ENCODE assay signal across 8 cellular contexts in genomic region chr17:58632324-58633314, GRCh38. TPM values are rescaled to one million over a fixed set of nuclear protein-coding genes. Genes with fewer than 3 reads are reported as not detected.
DNase-seq lines count a peak whose midpoint lies in the region; ATAC-seq and TF ChIP-seq lines count a peak whose summit lies in the region.

No MANE protein-coding gene starts in this region.

- peak overlapping the region; percentile 64 for H3K4me3 ChIP-seq in PC-3 (ENCODE audit: low read length)
- H3K4me3 ChIP-seq in parathyroid adenoma (ENCODE audit: low read depth, low read length): peak overlapping the region; percentile 49

- H3K4me1 ChIP-seq in ES-I3 (ENCODE audit: insufficient read depth, low read length): 0 out of 2 replicates have a peak, but pooled peaks cover 4% of the 10 kb centered on the region
- peaks cover 13% of the 10 kb centered on the region for H3K4me1 ChIP-seq in PC-3 (ENCODE audit: insufficient read depth, low read length)
- no peaks in the 10 kb centered on the region for H3K4me1 ChIP-seq in parathyroid adenoma

- BruUV-seq in PC-3 (replicated peaks; lab: Mats Ljungman, UMichigan): TSS peak; percentile 100

- H3K9ac ChIP-seq in ES-I3 (ENCODE audit: low read depth, low read length) (peak overlapping the region; percentile 66), PC-3 (ENCODE audit: low read length) (peak overlapping the region; percentile 77), parathyroid adenoma (no peak overlapping the region)

- H3F3A ChIP-seq in PC-3 (ENCODE audit: low read length, unreplicated experiment): peaks cover 9% of the 10 kb centered on the region

- H3K27me3 ChIP-seq in PC-3 (ENCODE audit: low read length) (no peaks in the 10 kb centered on the region), parathyroid adenoma (ENCODE audit: control insufficient read depth, insufficient read depth, low read length) (no peaks in the 10 kb centered on the region)

- H2AFZ ChIP-seq in PC-3 (ENCODE audit: low read length): peak overlapping the region; percentile 79
- peak overlapping the region; percentile 61 for H2AFZ ChIP-seq in parathyroid adenoma

- H3K27ac ChIP-seq in PC-3 (ENCODE audit: low read length): peak overlapping the region; percentile 78
- H3K27ac ChIP-seq in epithelial cell of prostate: peak overlapping the region; percentile 65
- H3K27ac ChIP-seq in parathyroid adenoma: peak overlapping the region; percentile 59

- POLR2A ChIA-PET in PC-3 (lab: Charles Lee; ENCODE audit: unreplicated experiment): interaction anchor here (0.5 to 1.7 kb wide), 23 partner anchors 7 to 737 kb away, joined by 3 to 18 read pairs (median 5); no protein-coding TSS in a partner anchor

- H3K36me3 ChIP-seq in ES-I3 (ENCODE audit: insufficient read depth, low read length) (no peaks in the 10 kb centered on the region), PC-3 (ENCODE audit: low read depth, low read length) (no peaks in the 10 kb centered on the region), parathyroid adenoma (ENCODE audit: control insufficient read depth, insufficient read depth, low read length) (no peaks in the 10 kb centered on the region)

- TF ChIP-seq CTCF in PC-3 (conservative IDR thresholded peaks at IDR 0.05; ENCODE audit: low read depth, low read length) (no peak), parathyroid adenoma (IDR thresholded peaks at IDR 0.05) (no peak)

- no peak for DNase-seq in PC-3
- DNase-seq in epithelial cell of prostate (ENCODE audit: low read depth, low spot score): no peak
- no peak for DNase-seq in NCI-H69 (lab: John Stamatoyannopoulos, UW)

- H4K20me1 ChIP-seq in PC-3 (ENCODE audit: low read length): no peaks in the 10 kb centered on the region

- H3K9me3 ChIP-seq in ES-I3 (ENCODE audit: control insufficient read depth, insufficient read depth, low read length) (no peaks in the 10 kb centered on the region), PC-3 (ENCODE audit: low read length) (no peaks in the 10 kb centered on the region), parathyroid adenoma (ENCODE audit: control insufficient read depth, low read length) (no peaks in the 10 kb centered on the region)

- CTCF ChIA-PET in PC-3 (lab: Charles Lee): interaction anchor here (0.5 to 1.6 kb wide), 5 partner anchors 12 to 1799 kb away, joined by 3 to 6 read pairs (median 3); partner anchors contain the start of gene DGKE

- H3K4me2 ChIP-seq in PC-3 (ENCODE audit: low read length) (peak overlapping the region; percentile 88), parathyroid adenoma (ENCODE audit: low read length) (peak overlapping the region; percentile 47)

- ATAC-seq in PC-3 (no peak), HG03097 (IDR thresholded peaks at IDR 0.05; ENCODE audit: low FRiP score, unreplicated experiment) (no peak), HG03095 (IDR thresholded peaks at IDR 0.05; ENCODE audit: unreplicated experiment) (no peak), HG02852 (IDR thresholded peaks at IDR 0.05; ENCODE audit: unreplicated experiment) (no peak)

- intact Hi-C loops in PC-3 (cut with micrococcal nuclease): loop anchor here (2.0 to 5.0 kb wide), 2 partner anchors 60 to 366 kb away; partner anchors contain the start of genes RAD51C and TEX14

- H3K9me2 ChIP-seq in PC-3 (replicated peaks; ENCODE audit: low read length): no peaks in the 10 kb centered on the region

- H3K79me2 ChIP-seq in PC-3 (ENCODE audit: low read length): no peaks in the 10 kb centered on the region
- H3K79me2 ChIP-seq in parathyroid adenoma: no peaks in the 10 kb centered on the region

RNA-seq across cellular contexts. Expression of gene TEX14, which starts 59.2 kb away (rescaled TPM):
- total RNA-seq in PC-3 (2014; rRNA removed): 0.12 and 0.29 TPM in 2 replicates

RNA-seq across cellular contexts. Expression of gene RAD51C, which starts 59.8 kb away (rescaled TPM):
- total RNA-seq in PC-3 (2014; rRNA removed): 58.9 and 71.1 TPM in 2 replicates
